ENCODE assay signal across 25 cellular contexts in the genomic region with DNA sequence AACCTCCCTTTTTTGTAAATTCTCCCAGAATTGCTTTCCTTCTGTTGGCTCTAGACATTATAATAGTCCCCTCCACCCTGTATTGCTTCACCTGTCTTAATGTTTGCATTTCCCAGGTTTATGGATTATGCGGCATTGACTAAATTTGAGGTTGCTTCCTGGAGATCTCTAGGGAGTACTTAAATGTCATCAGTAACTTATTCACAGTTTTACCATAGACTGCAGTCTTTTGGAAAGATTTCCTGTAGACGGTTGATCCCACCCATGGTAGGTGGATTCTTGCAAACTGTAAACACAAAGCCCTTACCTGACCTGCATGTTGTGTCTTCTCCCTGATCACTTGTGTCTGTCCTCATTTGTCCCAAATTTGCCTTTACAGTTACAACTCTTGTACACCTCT. TPM values are rescaled to one million over a fixed set of nuclear protein-coding genes. Genes with fewer than 3 reads are reported as not detected.
DNase-seq lines count a peak whose midpoint lies in the region; ATAC-seq lines count a peak whose summit lies in the region.
"Had no signal": no experiment of that assay in that cellular context is flagged by ENCODE, and none has a peak within 500 bp of the region (broad histone marks: within the 10 kb centered on the region; RNA-seq: fewer than 3 reads in every experiment).

No MANE protein-coding gene starts in this region.

- H3K9me2 ChIP-seq in Karpas-422 (replicated peaks; ENCODE audit: insufficient read depth, low read length) = no peaks in the 10 kb centered on the region

- no peak overlapping the region for H2AFZ ChIP-seq in Karpas-422 (ENCODE audit: low read length)
- H2AFZ ChIP-seq: PC-9 had no signal

- intact Hi-C loops in left colon (cut with DNase I, micrococcal nuclease) (no loop called here), aorta (cut with DNase I) (no loop called here)

- H3K9me3 ChIP-seq in aorta (ENCODE audit: control insufficient read depth, low read length) (no peaks in the 10 kb centered on the region), Karpas-422 (ENCODE audit: low read length) (no peaks in the 10 kb centered on the region)

- H3K36me3 ChIP-seq in aorta (ENCODE audit: control insufficient read depth in 1 of 2, insufficient read depth in 2 of 2, low read length in 1 of 2) = no peaks in the 10 kb centered on the region
- H3K36me3 ChIP-seq in Karpas-422 (ENCODE audit: insufficient read depth, low read length) = no peaks in the 10 kb centered on the region

- H3K27ac ChIP-seq in aorta (ENCODE audit: low read depth in 1 of 2, low read length in 2 of 2) (no peak overlapping the region), Karpas-422 (ENCODE audit: low read length) (no peak overlapping the region)
- H3K27ac ChIP-seq: C4-2B, HL-60, PC-9, SK-N-MC had no signal

- no peak overlapping the region for H3K4me2 ChIP-seq in Karpas-422 (ENCODE audit: low read depth, low read length, poor library complexity, severe bottlenecking)
- H3K4me2 ChIP-seq: PC-9 had no signal

- H3K79me2 ChIP-seq in Karpas-422 (ENCODE audit: low read length) = no peaks in the 10 kb centered on the region

- no peaks in the 10 kb centered on the region for H4K20me1 ChIP-seq in Karpas-422 (ENCODE audit: insufficient read depth, low read depth, low read length)

- no peak overlapping the region for H3K9ac ChIP-seq in Karpas-422 (ENCODE audit: low read length)

- 60 to 79% methylated on average over 2 of the region's 2 CpGs for WGBS in aorta, 2 donors

- DNase-seq in DMS53 treated with DMSO at 0.1 percent for 48 hours (lab: John Stamatoyannopoulos, UW; ENCODE audit: unreplicated experiment) (peak; percentile 39), NCI-H1930 (lab: John Stamatoyannopoulos, UW) (peak; percentile 6 to 10), NCI-H748 treated with DMSO at 0.1 percent for 48 hours (lab: John Stamatoyannopoulos, UW) (peak; percentile 13), left colon (no peak), aorta (no peak), Karpas-422 (no peak)
- no peak for DNase-seq in activated T-cell treated with anti-CD3 and anti-CD28 coated beads, Interleukin-2, amount 50 U/mL, for 48 hours
- DNase-seq: CD8-positive, alpha-beta memory T cell; EL; GF-D8; GOT3; HCEC 1CT; KBM-7; NCI-H1092 treated with DMSO at 0.1 percent for 48 hours; NCI-H2029; NCI-H2227 treated with DMSO at 0.1 percent for 48 hours; NCI-H510A; PC-9; RPMI8226; SHP77; SW 1271; T-helper 17 cell had no signal

- H3K27me3 ChIP-seq in aorta (ENCODE audit: control insufficient read depth in 1 of 2, insufficient read depth in 2 of 2, low read length in 1 of 2) (no peaks in the 10 kb centered on the region), Karpas-422 (ENCODE audit: low read length) (no peaks in the 10 kb centered on the region)

- ATAC-seq in left colon = peak; percentile 82
- ATAC-seq in aorta (ENCODE audit: low FRiP score) = no peak
- ATAC-seq: T-helper 17 cell had no signal

- H3K4me1 ChIP-seq in aorta (ENCODE audit: control insufficient read depth in 1 of 2, insufficient read depth in 2 of 2, low read length in 2 of 2) = no peaks in the 10 kb centered on the region
- H3K4me1 ChIP-seq in Karpas-422 (ENCODE audit: low read length) = no peaks in the 10 kb centered on the region

- no peak overlapping the region for H3K4me3 ChIP-seq in aorta (ENCODE audit: low read length in 2 of 2)
- no peak overlapping the region for H3K4me3 ChIP-seq in Karpas-422 (ENCODE audit: low read length)
- H3K4me3 ChIP-seq: PC-9, SK-N-MC had no signal

RNA-seq across cellular contexts. Expression of a gene that starts 6.2 kb away (rescaled TPM):
- total RNA-seq in left colon = 100 to 1,000 TPM in 1 of 2 donors, 10 to 100 TPM in 1; 94.9 to 103 TPM
- not detected for total RNA-seq in aorta
- not detected for polyA plus RNA-seq in aorta
- not detected in 2 replicates for total RNA-seq in Karpas-422 (2014; rRNA removed; shearing (Covaris generic); ENCODE audit: low replicate concordance)
- total RNA-seq: CD8-positive, alpha-beta memory T cell; PC-9; T-helper 17 cell had no signal
- polyA plus RNA-seq: CD8-positive, alpha-beta memory T cell had no signal

RNA-seq across cellular contexts. Expression of a gene that starts 48.3 kb away (rescaled TPM):
- total RNA-seq in left colon (1 to 10 TPM; 2.1 to 2.3 TPM), aorta (under 1 TPM; 0.27 to 0.32 TPM)
- under 1 TPM in 1 of 2 donors, not detected in 1; 0.26 TPM for polyA plus RNA-seq in aorta
- not detected in 2 replicates for total RNA-seq in Karpas-422 (2014; rRNA removed; shearing (Covaris generic); ENCODE audit: low replicate concordance)
- total RNA-seq: CD8-positive, alpha-beta memory T cell had no signal
- polyA plus RNA-seq: CD8-positive, alpha-beta memory T cell had no signal

Comparison
In these comparisons a context has a peak if more than half of its experiments do, and no peak if none do; other contexts are left out.
1. DNase-seq: peak in DMS53 treated with DMSO at 0.1 percent for 48 hours (single experiment), NCI-H1930 (2 of 2) and NCI-H748 treated with DMSO at 0.1 percent for 48 hours (single experiment); none in left colon (0 of 2), activated T-cell treated with anti-CD3 and anti-CD28 coated beads, Interleukin-2, amount 50 U/mL, for 48 hours (0 of 2), aorta (0 of 2) and Karpas-422 (single experiment).
2. RNA of a gene that starts 6.2 kb away (total RNA-seq): 94.9 to 103 TPM in left colon; not detected in aorta and not detected in Karpas-422; every median in the first group is over 10 times any median in the second.